Comparison of ENCODE assay signal across 8 cellular contexts in genomic region chr10:124093774-124094418, GRCh38. TPM values are rescaled to one million over a fixed set of nuclear protein-coding genes. Genes with fewer than 3 reads are reported as not detected.
A peak's percentile ranks its signal among the peaks of the same experiment; 100 is the strongest.
DNase-seq lines count a peak whose midpoint lies in the region; ATAC-seq and TF ChIP-seq lines count a peak whose summit lies in the region.
"Not testable (repeated sequence)": the region's sequence is repeated elsewhere in the genome, so short reads cannot be mapped to it uniquely, and the experiment has no call there.

No MANE protein-coding gene starts in this region.

- not testable (repeated sequence) for H3K36me3 Mint-ChIP-seq in activated naive CD4-positive, alpha-beta T cell treated with anti-CD3 and anti-CD28 coated beads, Interleukin-2, amount 10 ng/mL, durations not matched to agents 7 days and 5 days

- not testable (repeated sequence) for H3K36me3 ChIP-seq in GM06990 (ENCODE audit: control insufficient read depth, insufficient read depth, low read length); ectodermal cell (ENCODE audit: control insufficient read depth, insufficient read depth, low read length)

- TF ChIP-seq CTCF in 22Rv1 (IDR thresholded peaks at IDR 0.05) = peak; percentile 34
- not testable (repeated sequence) for TF ChIP-seq CTCF in GM06990 (IDR thresholded peaks at IDR 0.05; ENCODE audit: insufficient read depth, low read length, poor library complexity, severe bottlenecking)

- peaks cover 10% of the 10 kb centered on the region for H3K27me3 ChIP-seq in GM06990 (replicated peaks; ENCODE audit: control insufficient read depth, insufficient read depth, low read length)
- H3K27me3 ChIP-seq in ectodermal cell (ENCODE audit: control insufficient read depth, insufficient read depth, low read length, poor library complexity, severe bottlenecking) = peaks cover 70% of the 10 kb centered on the region
- H3K27me3 ChIP-seq in right cardiac atrium (ENCODE audit: control insufficient read depth, insufficient read depth) = not testable (repeated sequence)

- H3K27ac Mint-ChIP-seq in activated naive CD4-positive, alpha-beta T cell treated with anti-CD3 and anti-CD28 coated beads, Interleukin-2, amount 10 ng/mL, durations not matched to agents 7 days and 5 days = not testable (repeated sequence)

- DNase-seq in GM06990 (ENCODE audit: extremely low read depth, insufficient read length); activated naive CD4-positive, alpha-beta T cell treated with anti-CD3 and anti-CD28 coated beads, Interleukin-2, amount 10 ng/mL, durations not matched to agents 7 days and 5 days; skeletal muscle cell (ENCODE audit: low read depth): not testable (repeated sequence)
- DNase-seq in NOMO-1 treated with DMSO at 0.1 percent for 48 hours (lab: John Stamatoyannopoulos, UW; ENCODE audit: unreplicated experiment) (peak; percentile 6), right cardiac atrium (peak; percentile 53 to 82 (median 78)), mucosa of gallbladder (ENCODE audit: low spot score) (peak; percentile 35)

- H3K4me3 Mint-ChIP-seq in activated naive CD4-positive, alpha-beta T cell treated with anti-CD3 and anti-CD28 coated beads, Interleukin-2, amount 10 ng/mL, durations not matched to agents 7 days and 5 days = peak overlapping the region; percentile 38

- peak overlapping the region; percentile 68 for H3K27ac ChIP-seq in 22Rv1
- H3K27ac ChIP-seq in ectodermal cell (ENCODE audit: insufficient read depth, low read depth, low read length, poor library complexity, severe bottlenecking) = not testable (repeated sequence)
- peak overlapping the region; percentile 4 for H3K27ac ChIP-seq in right cardiac atrium (ENCODE audit: low read length)

- H3K27me3 Mint-ChIP-seq in activated naive CD4-positive, alpha-beta T cell treated with anti-CD3 and anti-CD28 coated beads, Interleukin-2, amount 10 ng/mL, durations not matched to agents 7 days and 5 days = peaks cover 95% of the 10 kb centered on the region

- H3K4me1 ChIP-seq in ectodermal cell (ENCODE audit: control insufficient read depth, insufficient read depth, low read length); right cardiac atrium (ENCODE audit: control insufficient read depth, insufficient read depth, low read length): not testable (repeated sequence)

- CTCF ChIA-PET in activated naive CD4-positive, alpha-beta T cell treated with anti-CD3 and anti-CD28 coated beads, Interleukin-2, amount 10 ng/mL, durations not matched to agents 7 days and 5 days (lab: Charles Lee) = not testable (repeated sequence)

- H3K4me1 Mint-ChIP-seq in activated naive CD4-positive, alpha-beta T cell treated with anti-CD3 and anti-CD28 coated beads, Interleukin-2, amount 10 ng/mL, durations not matched to agents 7 days and 5 days = peaks cover 14% of the 10 kb centered on the region

- H3K4me3 ChIP-seq in GM06990 (replicated peaks; ENCODE audit: low read depth, low read length) (peak overlapping the region; percentile 31), ectodermal cell (ENCODE audit: insufficient read depth, low read depth, low read length) (peak overlapping the region; percentile 55), right cardiac atrium (ENCODE audit: low read length) (peak overlapping the region; percentile 73), skeletal muscle cell (ENCODE audit: low read depth, low read length) (peak overlapping the region; percentile 49)

- 11 to 14% methylated on average over 39 of the region's 39 CpGs for WGBS in ectodermal cell, 2 experiments
- 4% methylated on average over 39 of the region's 39 CpGs for WGBS in right cardiac atrium

- not testable (repeated sequence) for H3K9me3 Mint-ChIP-seq in activated naive CD4-positive, alpha-beta T cell treated with anti-CD3 and anti-CD28 coated beads, Interleukin-2, amount 10 ng/mL, durations not matched to agents 7 days and 5 days

- intact Hi-C loops in right cardiac atrium (cut with DNase I) = not testable (repeated sequence)

- H3K9me3 ChIP-seq in ectodermal cell (ENCODE audit: control insufficient read depth, low read length); right cardiac atrium (ENCODE audit: control insufficient read depth, low read length): not testable (repeated sequence)

- ATAC-seq in right cardiac atrium = peak; percentile 17

RNA-seq across cellular contexts. Expression of gene CHST15, which starts 0.5 kb away (rescaled TPM):
- 4.9 TPM for polyA plus RNA-seq in ectodermal cell (2013, experiment 1 of 4)
- 5.2 TPM for polyA plus RNA-seq in ectodermal cell (2013, experiment 2 of 4)
- 2.8 TPM for polyA plus RNA-seq in ectodermal cell (2013, experiment 3 of 4)
- polyA plus RNA-seq in ectodermal cell (2013, experiment 4 of 4) = 3.5 TPM
- total RNA-seq in right cardiac atrium (10 to 100 TPM in 1 of 4 donors, 1 to 10 TPM in 3; 5.0 to 11.9 (median 8.7) TPM), mucosa of gallbladder (23.5 TPM)
- 2.2 TPM for polyA plus RNA-seq in right cardiac atrium
